ENCODE assay signal across 8 cellular contexts in genomic region chr15:73683624-73684536, GRCh38. TPM values are rescaled to one million over a fixed set of nuclear protein-coding genes. Genes with fewer than 3 reads are reported as not detected.
A peak's percentile ranks its signal among the peaks of the same experiment; 100 is the strongest.
DNase-seq lines count a peak whose midpoint lies in the region; ATAC-seq, FAIRE-seq and TF ChIP-seq lines count a peak whose summit lies in the region.

Gene CD276, plus strand, starts transcription at chr15:73684383. Its CDS starts 15,257 bp downstream, at chr15:73699640.

- DNase-seq in AG09319 (ENCODE audit: extremely low read depth, low read depth) (peak; percentile 44), GM12892 (ENCODE audit: insufficient read length) (peak; percentile 40), Panc1 (ENCODE audit: low read depth, low spot score) (no peak), cerebellar cortex (ENCODE audit: low spot score) (peak; percentile 70), iPS-NIHi7 (ENCODE audit: extremely low spot score) (peak; percentile 94), sciatic nerve (ENCODE audit: low spot score) (peak; percentile 87), SIG-M5 (lab: John Stamatoyannopoulos, UW) (no peak)

- CTCF ChIA-PET in Panc1 (lab: Charles Lee), result interaction anchor here (0.7 to 0.9 kb wide), 7 partner anchors 17 to 404 kb away, joined by 3 to 7 read pairs (median 3); no protein-coding TSS in a partner anchor

- no peaks in the 10 kb centered on the region for H3K36me3 ChIP-seq in Panc1 (ENCODE audit: control insufficient read depth, insufficient read depth, low read length)

- H3K4me1 ChIP-seq in Panc1 (ENCODE audit: control insufficient read depth, insufficient read depth, low read length), result peaks cover 19% of the 10 kb centered on the region

- BruUV-seq in Panc1 (replicated peaks; lab: Mats Ljungman, UMichigan), result no TSS peak

- intact Hi-C loops in Panc1 (cut with micrococcal nuclease; ENCODE audit: unreplicated experiment) (no loop called here), sciatic nerve (cut with DNase I) (no loop called here)

- TF ChIP-seq POLR2A in GM12892 (IDR thresholded peaks at IDR 0.05; ENCODE audit: low read depth, low read length), result no peak

- ATAC-seq in Panc1 (peak; percentile 94), sciatic nerve (peak; percentile 83), GM18858 (IDR thresholded peaks at IDR 0.05; ENCODE audit: unreplicated experiment) (no peak)

- POLR2A ChIA-PET in Panc1 (lab: Charles Lee), result interaction anchor here (0.5 kb wide), 1 partner anchor 98 kb away, joined by 4 read pairs; no protein-coding TSS in a partner anchor

- no peaks in the 10 kb centered on the region for H3K27me3 ChIP-seq in Panc1 (ENCODE audit: control insufficient read depth, insufficient read depth, low read length)

- peak within 1 kb of the TSS; percentile 90 for H3K27ac ChIP-seq in Panc1 (ENCODE audit: low read length)

- in situ Hi-C loops in Panc1 (cut with HindIII; ENCODE audit: low pct_unique_long_range_greater_than_20kb, low sequenced_read_pairs), result no loop called here

- no peak for FAIRE-seq in GM12892 (lab: Jason Lieb, UNC)

- no peaks in the 10 kb centered on the region for H3K9me3 ChIP-seq in Panc1 (ENCODE audit: control insufficient read depth, insufficient read depth, low read depth, low read length)

- peak within 1 kb of the TSS; percentile 83 to 87 for H3K4me3 ChIP-seq in Panc1 (ENCODE audit: low read depth in 2 of 2, low read length in 2 of 2)

- peak; percentile 17 for TF ChIP-seq CTCF in AG09319 (IDR thresholded peaks at IDR 0.05; ENCODE audit: low read depth, low read length)
- peak; percentile 79 for TF ChIP-seq CTCF in Panc1 (IDR thresholded peaks at IDR 0.05)

RNA-seq across cellular contexts. Expression of gene CD276, which starts in this region (rescaled TPM):
- polyA plus RNA-seq in GM12892 (2012; ENCODE audit: missing spikeins), result 0.13 TPM
- total RNA-seq in Panc1 (2021; ENCODE audit: unreplicated experiment) (99.1 TPM), sciatic nerve (47.0 TPM)
- 156 TPM for polyA plus RNA-seq in Panc1 (2012; ENCODE audit: insufficient read length)

Comparison
In these comparisons a context has a peak if more than half of its experiments do, and no peak if none do; other contexts are left out.
1. DNase-seq: peak in AG09319 (single experiment), GM12892 (single experiment), cerebellar cortex (single experiment), iPS-NIHi7 (single experiment) and sciatic nerve (single experiment); none in Panc1 (single experiment) and SIG-M5 (single experiment).